ENCODE assay signal across 8 cellular contexts in genomic region chr2:196798980-196799379, GRCh38. TPM values are rescaled to one million over a fixed set of nuclear protein-coding genes. Genes with fewer than 3 reads are reported as not detected.
DNase-seq lines count a peak whose midpoint lies in the region; ATAC-seq, FAIRE-seq and TF ChIP-seq lines count a peak whose summit lies in the region.

No MANE protein-coding gene starts in this region.

- peak; percentile 6 for ATAC-seq in GM18498 (IDR thresholded peaks at IDR 0.05; ENCODE audit: unreplicated experiment)
- peak; percentile 7 for ATAC-seq in HG03159 (IDR thresholded peaks at IDR 0.05; ENCODE audit: unreplicated experiment)

- in situ Hi-C loops in astrocyte of the cerebellum (cut with HindIII; ENCODE audit: low sequenced_read_pairs), result no loop called here

- DNase-seq in astrocyte of the cerebellum (ENCODE audit: low read depth) (no peak), lower leg skin (ENCODE audit: low spot score in 2 of 2) (no peak), type B pancreatic cell (ENCODE audit: extremely low spot score, unreplicated experiment) (no peak), urothelium cell line (ENCODE audit: low spot score) (no peak), hippocampal formation (lab: John Stamatoyannopoulos, UW) (no peak)
- no peak for DNase-seq in activated CD4-positive, alpha-beta T cell treated with anti-CD3 and anti-CD28 coated beads, Interleukin-2, amount 50 U/mL, for 4 hours

- peak overlapping the region; percentile 97 for H3K4me3 Mint-ChIP-seq in type B pancreatic cell

- H3K4me1 Mint-ChIP-seq in type B pancreatic cell (ENCODE audit: unreplicated experiment), result peaks cover 12% of the 10 kb centered on the region

- H3K27ac Mint-ChIP-seq in type B pancreatic cell, result peak overlapping the region; percentile 90

- H3K27me3 Mint-ChIP-seq in type B pancreatic cell, result peaks cover 6% of the 10 kb centered on the region

- no peaks in the 10 kb centered on the region for H3K9me3 Mint-ChIP-seq in type B pancreatic cell

- H3K4me3 ChIP-seq in astrocyte of the cerebellum (ENCODE audit: low read depth, low read length) (peak overlapping the region; percentile 87), lower leg skin (ENCODE audit: low read depth, poor library complexity, severe bottlenecking) (peak overlapping the region; percentile 73)

- 7% methylated on average over 10 of the region's 10 CpGs for WGBS in lower leg skin, 2 donors

- TF ChIP-seq POLR2A in lower leg skin (IDR thresholded peaks at IDR 0.05), result no peak

- FAIRE-seq in urothelium cell line (lab: Jason Lieb, UNC), result no peak

- peaks cover 20% of the 10 kb centered on the region for H3K36me3 Mint-ChIP-seq in type B pancreatic cell

- TF ChIP-seq CTCF in astrocyte of the cerebellum (IDR thresholded peaks at IDR 0.05; ENCODE audit: low read depth, low read length, missing control alignments) (no peak), lower leg skin (IDR thresholded peaks at IDR 0.05) (no peak), type B pancreatic cell (conservative IDR thresholded peaks at IDR 0.05) (no peak)

- intact Hi-C loops in lower leg skin (cut with DNase I; ENCODE audit: low total_unique reads), result no loop called here

RNA-seq across cellular contexts. Expression of gene GTF3C3, which starts 0.5 kb away (rescaled TPM):
- total RNA-seq in lower leg skin (10 to 100 TPM; 22.9 to 29.6 (median 26.3) TPM), type B pancreatic cell (ENCODE audit: low replicate concordance) (45.7 and 54.3 TPM in 2 replicates)

RNA-seq across cellular contexts. Expression of gene C2orf66, which starts 10.2 kb away (rescaled TPM):
- total RNA-seq in lower leg skin, result under 1 TPM in 1 of 4 donors, not detected in 3; 0.13 TPM
- total RNA-seq in type B pancreatic cell (ENCODE audit: low replicate concordance), result 0.29 TPM in 1 of 2 replicates, not detected in the other
